In the genomic region with DNA sequence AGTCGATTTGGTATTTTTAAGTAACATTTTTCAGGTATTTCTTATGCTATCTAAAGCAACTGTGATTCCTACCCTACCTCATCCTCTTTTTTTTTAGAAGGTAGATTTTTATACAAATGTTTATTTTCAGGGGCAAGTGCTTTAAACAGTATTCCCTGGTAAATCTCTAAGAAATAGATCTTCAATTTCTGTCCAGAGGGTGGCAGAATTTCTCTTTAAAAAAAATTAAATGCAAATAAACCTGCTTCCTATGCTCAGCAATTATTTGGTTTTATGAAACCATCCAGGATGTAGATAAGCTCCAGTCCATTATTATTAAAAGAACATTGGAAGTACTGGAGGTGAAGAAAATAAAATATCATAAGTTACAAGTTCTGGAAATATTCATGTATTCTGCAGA, we compare ENCODE assay signal across 8 cellular contexts.
DNase-seq lines count a peak whose midpoint lies in the region; ATAC-seq and TF ChIP-seq lines count a peak whose summit lies in the region.

No MANE protein-coding gene starts in this region.

- no peak overlapping the region for H3K27ac Mint-ChIP-seq in activated CD4-positive, alpha-beta memory T cell treated with anti-CD3 and anti-CD28 coated beads, Interleukin-2, amount 10 ng/mL, durations not matched to agents 7 days and 5 days

- no peaks in the 10 kb centered on the region for H3K9me1 ChIP-seq in IMR-90 (ENCODE audit: insufficient read depth, low read length)

- H2AK5ac ChIP-seq in IMR-90 (ENCODE audit: low read depth, low read length) = no peak overlapping the region

- H3K27me3 ChIP-seq in IMR-90 (ENCODE audit: control insufficient read depth, insufficient read depth, low read length) (peaks cover 7% of the 10 kb centered on the region), hepatocyte (peaks cover 44% of the 10 kb centered on the region), BE2C (peaks cover 10% of the 10 kb centered on the region)

- H3K36me3 ChIP-seq in IMR-90 (ENCODE audit: control insufficient read depth, insufficient read depth, low read length) (no peaks in the 10 kb centered on the region), hepatocyte (replicated peaks; ENCODE audit: insufficient read depth, low read depth) (no peaks in the 10 kb centered on the region), BE2C (no peaks in the 10 kb centered on the region)

- no peak overlapping the region for H2AFZ ChIP-seq in IMR-90 (replicated peaks; ENCODE audit: low read length, poor library complexity)
- H2AFZ ChIP-seq in hepatocyte = no peak overlapping the region

- H3K4me2 ChIP-seq in IMR-90 (ENCODE audit: low read depth, low read length) (no peak overlapping the region), hepatocyte (no peak overlapping the region)

- H3K14ac ChIP-seq in IMR-90 (replicated peaks; ENCODE audit: low read depth, low read length) = no peak overlapping the region

- H3K9ac ChIP-seq in IMR-90 (ENCODE audit: low read depth, low read length) = no peak overlapping the region

- 0 out of 2 replicates have a peak, but pooled peaks have one; percentile 4 for TF ChIP-seq RAD21 in IMR-90 (IDR thresholded peaks at IDR 0.05; ENCODE audit: low read length)

- no peaks in the 10 kb centered on the region for H3K79me1 ChIP-seq in IMR-90 (ENCODE audit: low read depth in 1 of 2, low read length in 2 of 2)

- ATAC-seq in IMR-90 (ENCODE audit: low read depth) = peak; percentile 35; the same call in 1 of the 2 replicates
- ATAC-seq in SK-N-SH treated with all-trans-retinoic acid at 6 μM for 48 hours = peak; percentile 57; the same call in 2 of the 3 replicates
- ATAC-seq in esophagus mucosa = no peak

- no peak overlapping the region for H3K4ac ChIP-seq in IMR-90 (ENCODE audit: low read depth, low read length)

- H4K20me1 ChIP-seq in IMR-90 (ENCODE audit: insufficient read depth, low read length) (no peaks in the 10 kb centered on the region), hepatocyte (ENCODE audit: insufficient read depth, poor library complexity, severe bottlenecking) (no peaks in the 10 kb centered on the region)

- H3K4me3 ChIP-seq in AG10803 (ENCODE audit: low read length) (no peak overlapping the region), IMR-90 (ENCODE audit: insufficient read depth, low read depth, low read length) (no peak overlapping the region), hepatocyte (no peak overlapping the region), BE2C (ENCODE audit: low read depth, low read length) (no peak overlapping the region)

- H3K56ac ChIP-seq in IMR-90 (ENCODE audit: extremely low read depth, insufficient read depth, low read length) = no peak overlapping the region

- peaks cover 17% of the 10 kb centered on the region for H3K27me3 Mint-ChIP-seq in activated CD4-positive, alpha-beta memory T cell treated with anti-CD3 and anti-CD28 coated beads, Interleukin-2, amount 10 ng/mL, durations not matched to agents 7 days and 5 days

- H3K27ac ChIP-seq in IMR-90 (ENCODE audit: insufficient read depth, low read length) (no peak overlapping the region), hepatocyte (no peak overlapping the region)

- H3K9me3 ChIP-seq in IMR-90 (ENCODE audit: control insufficient read depth, insufficient read depth, low read length) = no peaks in the 10 kb centered on the region
- H3K9me3 ChIP-seq in hepatocyte (ENCODE audit: low read depth) = no peaks in the 10 kb centered on the region
- H3K9me3 ChIP-seq in BE2C = no peaks in the 10 kb centered on the region

- H4K5ac ChIP-seq in IMR-90 (ENCODE audit: low read depth, low read length) = no peak overlapping the region

- intact Hi-C loops in IMR-90 (cut with micrococcal nuclease) = loop anchor here (2.0 kb wide), 1 partner anchor 443 kb away; no protein-coding TSS in a partner anchor

- no peaks in the 10 kb centered on the region for H3K9me2 ChIP-seq in hepatocyte (replicated peaks; ENCODE audit: insufficient read depth)

- no peak overlapping the region for H4K91ac ChIP-seq in IMR-90 (ENCODE audit: insufficient read depth, low read depth, low read length)

- no peak overlapping the region for H3K4me3 Mint-ChIP-seq in activated CD4-positive, alpha-beta memory T cell treated with anti-CD3 and anti-CD28 coated beads, Interleukin-2, amount 10 ng/mL, durations not matched to agents 7 days and 5 days

- no peak overlapping the region for H2BK120ac ChIP-seq in IMR-90 (ENCODE audit: low read depth, low read length)

- peak; percentile 36 for TF ChIP-seq CTCF in AG10803 (conservative IDR thresholded peaks at IDR 0.05; ENCODE audit: low read length)
- TF ChIP-seq CTCF in IMR-90 (conservative IDR thresholded peaks at IDR 0.05; ENCODE audit: low read depth, low read length) = peak; percentile 36
- TF ChIP-seq CTCF in hepatocyte (IDR thresholded peaks at IDR 0.05; ENCODE audit: poor library complexity) = peak; percentile 66
- no peak for TF ChIP-seq CTCF in BE2C (IDR thresholded peaks at IDR 0.05; ENCODE audit: low read depth, low read length)

- in situ Hi-C loops in IMR-90 (cut with MboI; ENCODE audit: low sequenced_read_pairs) = loop anchor here (10.0 kb wide), 1 partner anchor 445 kb away; the partner anchor contains the start of gene GAD1

- CTCF ChIA-PET in IMR-90 (lab: Yijun Ruan, JAX) = interaction anchor here (0.8 to 2.0 kb wide), 5 partner anchors 10 to 503 kb away, joined by 3 to 11 read pairs (median 4); no protein-coding TSS in a partner anchor
- CTCF ChIA-PET in activated CD4-positive, alpha-beta memory T cell treated with anti-CD3 and anti-CD28 coated beads, Interleukin-2, amount 10 ng/mL, durations not matched to agents 7 days and 5 days (lab: Charles Lee) = interaction anchor here (0.7 to 2.2 kb wide), 14 partner anchors 9 to 559 kb away, joined by 3 to 23 read pairs (median 4); partner anchors contain the start of genes GAD1 and GORASP2

- H2BK5ac ChIP-seq in IMR-90 (ENCODE audit: low read depth, low read length, poor library complexity, severe bottlenecking) = no peak overlapping the region

- POLR2A ChIA-PET in IMR-90 (lab: Charles Lee; ENCODE audit: unreplicated experiment) = no interaction called here
- POLR2A ChIA-PET in activated CD4-positive, alpha-beta memory T cell treated with anti-CD3 and anti-CD28 coated beads, Interleukin-2, amount 10 ng/mL, durations not matched to agents 7 days and 5 days (lab: Charles Lee) = no interaction called here

- peak; percentile 22 for DNase-seq in AG10803 (ENCODE audit: low read depth)
- DNase-seq in IMR-90 = peak; percentile 11
- DNase-seq in hepatocyte (ENCODE audit: low spot score) = peak; percentile 19
- no peak for DNase-seq in BE2C
- DNase-seq in activated CD4-positive, alpha-beta memory T cell treated with anti-CD3 and anti-CD28 coated beads, Interleukin-2, amount 10 ng/mL, durations not matched to agents 7 days and 5 days = no peak
- DNase-seq in AG08396 (ENCODE audit: low spot score) = no peak

- TF ChIP-seq POLR2A in IMR-90 (IDR thresholded peaks at IDR 0.05; ENCODE audit: low read depth, low read length) = no peak

- WGBS in IMR-90 (ENCODE audit: extremely low coverage in 2 of 2, insufficient read length in 1 of 2), 2 experiments = no CpG with 5 or more reads among the region's 1 CpG
- WGBS in hepatocyte (ENCODE audit: low lambda C conversion rate, missing lambda C conversion rate) = 34% methylated on average over 1 of the region's 1 CpG

- H3K36me3 Mint-ChIP-seq in activated CD4-positive, alpha-beta memory T cell treated with anti-CD3 and anti-CD28 coated beads, Interleukin-2, amount 10 ng/mL, durations not matched to agents 7 days and 5 days (ENCODE audit: low read depth) = no peaks in the 10 kb centered on the region

- peaks cover 30% of the 10 kb centered on the region for H3K4me1 Mint-ChIP-seq in activated CD4-positive, alpha-beta memory T cell treated with anti-CD3 and anti-CD28 coated beads, Interleukin-2, amount 10 ng/mL, durations not matched to agents 7 days and 5 days

- H2BK15ac ChIP-seq in IMR-90 (ENCODE audit: low read depth, low read length) = no peak overlapping the region

- no peaks in the 10 kb centered on the region for H3K9me3 Mint-ChIP-seq in activated CD4-positive, alpha-beta memory T cell treated with anti-CD3 and anti-CD28 coated beads, Interleukin-2, amount 10 ng/mL, durations not matched to agents 7 days and 5 days

- dilution Hi-C loops in IMR-90 (cut with HindIII; ENCODE audit: low sequenced_read_pairs, unreplicated experiment) = no loop called here

- no peaks in the 10 kb centered on the region for H3K4me1 ChIP-seq in IMR-90 (ENCODE audit: control insufficient read depth, insufficient read depth, low read length)
- H3K4me1 ChIP-seq in hepatocyte (ENCODE audit: insufficient read depth) = no peaks in the 10 kb centered on the region
- no peaks in the 10 kb centered on the region for H3K4me1 ChIP-seq in BE2C

- no peak overlapping the region for H2BK20ac ChIP-seq in IMR-90 (ENCODE audit: low read depth, low read length)

- H3K23ac ChIP-seq in IMR-90 (ENCODE audit: low read depth, low read length) = no peak overlapping the region

- no peak overlapping the region for H2AK9ac ChIP-seq in IMR-90 (replicated peaks; ENCODE audit: low read depth, low read length, poor library complexity)

- no peak overlapping the region for H3K18ac ChIP-seq in IMR-90 (ENCODE audit: low read depth, low read length)

- H3K79me2 ChIP-seq in hepatocyte = no peaks in the 10 kb centered on the region

- no TSS peak for BruUV-seq in IMR-90 (replicated peaks; lab: Mats Ljungman, UMichigan)

- H4K8ac ChIP-seq in IMR-90 (ENCODE audit: low read depth in 2 of 2, low read length in 2 of 2) = no peak overlapping the region

TF ChIP-seq in IMR-90, 13 proteins besides CTCF, POLR2A, EP300 and RAD21:
- TF ChIP-seq SMC3 (IDR thresholded peaks at IDR 0.05; ENCODE audit: low read depth, low read length) (peak; percentile 12; the same call in 1 of the 2 replicates), FOS (IDR thresholded peaks at IDR 0.05; ENCODE audit: low read depth, low read length) (no peak), RCOR1 (IDR thresholded peaks at IDR 0.05; ENCODE audit: insufficient replicate concordance, low read length) (no peak)

TF ChIP-seq in SK-N-SH treated with all-trans-retinoic acid at 6 μM for 48 hours, 23 proteins besides CTCF, POLR2A, EP300 and RAD21 (continues in another document):
- no peak for TF ChIP-seq SNAI2 (CRISPR knock-in tag; IDR thresholded peaks at IDR 0.05)
- TF ChIP-seq ISL1 (CRISPR knock-in tag; IDR thresholded peaks at IDR 0.05) = no peak
- TF ChIP-seq, protein P1, sequence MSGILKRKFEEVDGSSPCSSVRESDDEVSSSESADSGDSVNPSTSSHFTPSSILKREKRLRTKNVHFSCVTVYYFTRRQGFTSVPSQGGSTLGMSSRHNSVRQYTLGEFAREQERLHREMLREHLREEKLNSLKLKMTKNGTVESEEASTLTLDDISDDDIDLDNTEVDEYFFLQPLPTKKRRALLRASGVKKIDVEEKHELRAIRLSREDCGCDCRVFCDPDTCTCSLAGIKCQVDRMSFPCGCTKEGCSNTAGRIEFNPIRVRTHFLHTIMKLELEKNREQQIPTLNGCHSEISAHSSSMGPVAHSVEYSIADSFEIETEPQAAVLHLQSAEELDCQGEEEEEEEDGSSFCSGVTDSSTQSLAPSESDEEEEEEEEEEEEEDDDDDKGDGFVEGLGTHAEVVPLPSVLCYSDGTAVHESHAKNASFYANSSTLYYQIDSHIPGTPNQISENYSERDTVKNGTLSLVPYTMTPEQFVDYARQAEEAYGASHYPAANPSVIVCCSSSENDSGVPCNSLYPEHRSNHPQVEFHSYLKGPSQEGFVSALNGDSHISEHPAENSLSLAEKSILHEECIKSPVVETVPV (CRISPR knock-in tag; IDR thresholded peaks at IDR 0.05) = no peak

Comparison
In these comparisons a context has a peak if more than half of its experiments do, and no peak if none do; other contexts are left out.
1. DNase-seq: peak in AG10803 (single experiment), IMR-90 (single experiment) and hepatocyte (single experiment); none in BE2C (single experiment), activated CD4-positive, alpha-beta memory T cell treated with anti-CD3 and anti-CD28 coated beads, Interleukin-2, amount 10 ng/mL, durations not matched to agents 7 days and 5 days (single experiment) and AG08396 (single experiment).